In genomic region chr3:12603969-12604368, GRCh38 we compare ENCODE assay signal across 2 cellular contexts.
TF ChIP-seq lines count a peak whose summit lies in the region.

No MANE protein-coding gene starts in this region.

TF ChIP-seq in HEK293, 187 proteins besides CTCF, POLR2A, EP300 and RAD21:
- no peak for TF ChIP-seq ZNF830 (tag by site-specific recombination; IDR thresholded peaks at IDR 0.05; ENCODE audit: low read depth)
- TF ChIP-seq REST (tag by site-specific recombination; IDR thresholded peaks at IDR 0.05), result peak; percentile 93
- TF ChIP-seq, protein P1, sequence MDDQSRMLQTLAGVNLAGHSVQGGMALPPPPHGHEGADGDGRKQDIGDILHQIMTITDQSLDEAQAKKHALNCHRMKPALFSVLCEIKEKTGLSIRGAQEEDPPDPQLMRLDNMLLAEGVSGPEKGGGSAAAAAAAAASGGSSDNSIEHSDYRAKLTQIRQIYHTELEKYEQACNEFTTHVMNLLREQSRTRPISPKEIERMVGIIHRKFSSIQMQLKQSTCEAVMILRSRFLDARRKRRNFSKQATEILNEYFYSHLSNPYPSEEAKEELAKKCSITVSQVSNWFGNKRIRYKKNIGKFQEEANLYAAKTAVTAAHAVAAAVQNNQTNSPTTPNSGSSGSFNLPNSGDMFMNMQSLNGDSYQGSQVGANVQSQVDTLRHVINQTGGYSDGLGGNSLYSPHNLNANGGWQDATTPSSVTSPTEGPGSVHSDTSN (CRISPR knock-in tag; IDR thresholded peaks at IDR 0.05), result no peak

TF ChIP-seq in H1, 55 proteins besides CTCF, POLR2A, EP300 and RAD21:
- TF ChIP-seq CREB1 (IDR thresholded peaks at IDR 0.05) (no peak), SIN3A (conservative IDR thresholded peaks at IDR 0.05 in 1 of 2, IDR thresholded peaks at IDR 0.05 in 1 of 2; ENCODE audit: low read depth in 1 of 2, low read length in 2 of 2) (0 out of 4 replicates have a peak, but pooled peaks of 1 of the 2 experiments have one; percentile 20)
TF ChIP-seq in H1: peak in this region for 1.
